In genomic region chr5:87195104-87195581, GRCh38 we compare ENCODE assay signal across 10 cellular contexts.
DNase-seq lines count a peak whose midpoint lies in the region; ATAC-seq, FAIRE-seq and TF ChIP-seq lines count a peak whose summit lies in the region.
"Had no signal": no experiment of that assay in that cellular context is flagged by ENCODE, and none has a peak within 500 bp of the region (broad histone marks: within the 10 kb centered on the region; RNA-seq: fewer than 3 reads in every experiment).

No MANE protein-coding gene starts in this region.

- TF ChIP-seq CTCF in MCF 10A (IDR thresholded peaks at IDR 0.05; ENCODE audit: unreplicated experiment) (no peak), breast epithelium (IDR thresholded peaks at IDR 0.05) (no peak), upper lobe of right lung (IDR thresholded peaks at IDR 0.05) (no peak), kidney (IDR thresholded peaks at IDR 0.05; ENCODE audit: borderline replicate concordance, extremely low read depth, insufficient read depth) (no peak), adrenal gland (IDR thresholded peaks at IDR 0.05) (no peak)

- peak; percentile 45 for ATAC-seq in HG03521 (IDR thresholded peaks at IDR 0.05; ENCODE audit: unreplicated experiment)
- ATAC-seq in upper lobe of right lung = peak; percentile 59
- ATAC-seq in GM18861 (IDR thresholded peaks at IDR 0.05; ENCODE audit: unreplicated experiment) = no peak

- intact Hi-C loops in MCF 10A (cut with micrococcal nuclease) (no loop called here), breast epithelium (cut with DNase I; ENCODE audit: low total_unique reads) (no loop called here), upper lobe of right lung (cut with DNase I) (no loop called here), kidney (cut with DNase I) (no loop called here), adrenal gland (cut with DNase I) (no loop called here)
- intact Hi-C loops in dendritic cell treated with granulocyte-macrophage colony-stimulating factor and Interleukin-4, amounts not matched to agents 40 ng/mL and 50 ng/mL, for 4 days (cut with micrococcal nuclease) = no loop called here

- no peaks in the 10 kb centered on the region for H3K36me3 Mint-ChIP-seq in MCF 10A (ENCODE audit: insufficient read depth, unreplicated experiment)
- H3K36me3 Mint-ChIP-seq in dendritic cell treated with granulocyte-macrophage colony-stimulating factor and Interleukin-4, amounts not matched to agents 40 ng/mL and 50 ng/mL, for 4 days (ENCODE audit: low read depth) = no peaks in the 10 kb centered on the region

- FAIRE-seq in kidney (lab: Jason Lieb, UNC) = no peak

- POLR2A ChIA-PET in MCF 10A (lab: Yijun Ruan, JAX) = interaction anchor here (0.5 to 1.1 kb wide), 4 partner anchors 13 to 74 kb away, joined by 3 to 6 read pairs (median 4); no protein-coding TSS in a partner anchor

- TF ChIP-seq POLR2A in breast epithelium (IDR thresholded peaks at IDR 0.05) (no peak), adrenal gland (IDR thresholded peaks at IDR 0.05) (no peak)

- no peaks in the 10 kb centered on the region for H3K27me3 ChIP-seq in breast epithelium
- H3K27me3 ChIP-seq in upper lobe of right lung = no peaks in the 10 kb centered on the region
- no peaks in the 10 kb centered on the region for H3K27me3 ChIP-seq in adrenal gland

- H3K27me3 Mint-ChIP-seq in MCF 10A (ENCODE audit: insufficient read depth, unreplicated experiment) = no peaks in the 10 kb centered on the region
- H3K27me3 Mint-ChIP-seq in dendritic cell treated with granulocyte-macrophage colony-stimulating factor and Interleukin-4, amounts not matched to agents 40 ng/mL and 50 ng/mL, for 4 days = no peaks in the 10 kb centered on the region
- H3K27me3 Mint-ChIP-seq: central memory CD8-positive, alpha-beta T cell had no signal

- WGBS in adrenal gland, 4 donors = 44 to 59% (median 58%) methylated on average over 4 of the region's 4 CpGs

- CTCF ChIA-PET in MCF 10A (lab: Yijun Ruan, JAX) = interaction anchor here (0.5 to 0.7 kb wide), 3 partner anchors 12 to 251 kb away, joined by 3 read pairs; no protein-coding TSS in a partner anchor

- H3K27ac Mint-ChIP-seq in MCF 10A (ENCODE audit: low read depth, unreplicated experiment) = peak overlapping the region; percentile 83
- peak overlapping the region; percentile 64 for H3K27ac Mint-ChIP-seq in dendritic cell treated with granulocyte-macrophage colony-stimulating factor and Interleukin-4, amounts not matched to agents 40 ng/mL and 50 ng/mL, for 4 days

- H3K27ac ChIP-seq in breast epithelium (no peak overlapping the region), upper lobe of right lung (no peak overlapping the region), kidney (ENCODE audit: low read depth in 2 of 2, low read length in 2 of 2) (no peak overlapping the region), adrenal gland (no peak overlapping the region)

- no peak overlapping the region for H3K4me3 Mint-ChIP-seq in MCF 10A (ENCODE audit: unreplicated experiment)
- no peak overlapping the region for H3K4me3 Mint-ChIP-seq in dendritic cell treated with granulocyte-macrophage colony-stimulating factor and Interleukin-4, amounts not matched to agents 40 ng/mL and 50 ng/mL, for 4 days
- H3K4me3 Mint-ChIP-seq: central memory CD8-positive, alpha-beta T cell had no signal

- H3K4me3 ChIP-seq in breast epithelium (no peak overlapping the region), upper lobe of right lung (no peak overlapping the region), kidney (ENCODE audit: low read length in 2 of 2) (no peak overlapping the region), adrenal gland (no peak overlapping the region)

- no TSS peak for BruUV-seq in MCF 10A (replicated peaks; lab: Mats Ljungman, UMichigan)

- DNase-seq in MCF 10A (ENCODE audit: unreplicated experiment) (peak; percentile 58), breast epithelium (ENCODE audit: low spot score in 2 of 2) (no peak), upper lobe of right lung (no peak), kidney (no peak), adrenal gland (no peak)
- DNase-seq: NCI-H526 had no signal

- no peaks in the 10 kb centered on the region for H3K9me3 Mint-ChIP-seq in MCF 10A (ENCODE audit: unreplicated experiment)
- no peaks in the 10 kb centered on the region for H3K9me3 Mint-ChIP-seq in dendritic cell treated with granulocyte-macrophage colony-stimulating factor and Interleukin-4, amounts not matched to agents 40 ng/mL and 50 ng/mL, for 4 days
- H3K9me3 Mint-ChIP-seq: central memory CD8-positive, alpha-beta T cell had no signal

- H3K4me1 ChIP-seq in breast epithelium (no peaks in the 10 kb centered on the region), upper lobe of right lung (no peaks in the 10 kb centered on the region), kidney (ENCODE audit: control insufficient read depth in 1 of 2, insufficient read depth in 1 of 2, low read depth in 1 of 2, low read length in 2 of 2) (no peaks in the 10 kb centered on the region), adrenal gland (replicated peaks in 1 of 2) (no peaks in the 10 kb centered on the region)

- no peaks in the 10 kb centered on the region for H3K36me3 ChIP-seq in breast epithelium
- no peaks in the 10 kb centered on the region for H3K36me3 ChIP-seq in upper lobe of right lung
- H3K36me3 ChIP-seq in kidney (ENCODE audit: control insufficient read depth in 1 of 2, insufficient read depth in 2 of 2, low read length in 2 of 2) = no peaks in the 10 kb centered on the region
- H3K36me3 ChIP-seq in adrenal gland (replicated peaks in 1 of 2) = no peaks in the 10 kb centered on the region

- no peak overlapping the region for H3K9ac ChIP-seq in kidney (ENCODE audit: low read length in 2 of 2)

- H3K4me1 Mint-ChIP-seq in MCF 10A (ENCODE audit: insufficient read depth, unreplicated experiment) = peaks cover 17% of the 10 kb centered on the region
- peaks cover 15% of the 10 kb centered on the region for H3K4me1 Mint-ChIP-seq in dendritic cell treated with granulocyte-macrophage colony-stimulating factor and Interleukin-4, amounts not matched to agents 40 ng/mL and 50 ng/mL, for 4 days (ENCODE audit: low read depth)

- H3K9me3 ChIP-seq in breast epithelium = no peaks in the 10 kb centered on the region
- no peaks in the 10 kb centered on the region for H3K9me3 ChIP-seq in upper lobe of right lung
- H3K9me3 ChIP-seq in kidney (ENCODE audit: control insufficient read depth in 1 of 2, low read length in 2 of 2) = no peaks in the 10 kb centered on the region
- no peaks in the 10 kb centered on the region for H3K9me3 ChIP-seq in adrenal gland (replicated peaks in 1 of 3)
